ENCODE assay signal across 13 cellular contexts in genomic region chr11:106988151-106988806, GRCh38. TPM values are rescaled to one million over a fixed set of nuclear protein-coding genes. Genes with fewer than 3 reads are reported as not detected.
A peak's percentile ranks its signal among the peaks of the same experiment; 100 is the strongest.
DNase-seq lines count a peak whose midpoint lies in the region; ATAC-seq, FAIRE-seq and TF ChIP-seq lines count a peak whose summit lies in the region.
"Had no signal": no experiment of that assay in that cellular context is flagged by ENCODE, and none has a peak within 500 bp of the region (broad histone marks: within the 10 kb centered on the region; RNA-seq: fewer than 3 reads in every experiment).

No MANE protein-coding gene starts in this region.

- no peaks in the 10 kb centered on the region for H3K36me3 ChIP-seq in SJCRH30
- H3K36me3 ChIP-seq in pancreas = no peaks in the 10 kb centered on the region

- TF ChIP-seq CTCF in fibroblast of the aortic adventitia (IDR thresholded peaks at IDR 0.05; ENCODE audit: insufficient read depth, low read length) (no peak), pancreas (IDR thresholded peaks at IDR 0.05) (no peak), lower leg skin (IDR thresholded peaks at IDR 0.05) (no peak)
- no peak for TF ChIP-seq CTCF in CD4-positive, alpha-beta T cell (IDR thresholded peaks at IDR 0.05)

- H3K36me3 Mint-ChIP-seq in CD4-positive, alpha-beta T cell (ENCODE audit: low read depth) = no peaks in the 10 kb centered on the region
- H3K36me3 Mint-ChIP-seq: stimulated activated effector memory CD8-positive, alpha-beta T cell treated with anti-CD3 and anti-CD28 coated beads, Interleukin-12 subunit alpha, Interleukin-12 subunit beta, amount 100 ng/mL, for 72 hours had no signal

- CTCF ChIA-PET in CD4-positive, alpha-beta T cell (lab: Charles Lee) = interaction anchor here (1.4 kb wide), 1 partner anchor 9 kb away, joined by 3 read pairs; no protein-coding TSS in a partner anchor

- no peak overlapping the region for H3K4me3 Mint-ChIP-seq in CD4-positive, alpha-beta T cell
- H3K4me3 Mint-ChIP-seq: activated CD4-positive, alpha-beta T cell treated with anti-CD3 and anti-CD28 coated beads, Interleukin-2, amount 10 ng/mL, durations not matched to agents 7 days and 5 days; stimulated activated effector memory CD8-positive, alpha-beta T cell treated with anti-CD3 and anti-CD28 coated beads, Interleukin-12 subunit alpha, Interleukin-12 subunit beta, amount 100 ng/mL, for 72 hours had no signal

- no peaks in the 10 kb centered on the region for H3K27me3 Mint-ChIP-seq in CD4-positive, alpha-beta T cell
- H3K27me3 Mint-ChIP-seq: activated CD4-positive, alpha-beta T cell treated with anti-CD3 and anti-CD28 coated beads, Interleukin-2, amount 10 ng/mL, durations not matched to agents 7 days and 5 days had no signal

- no peak overlapping the region for H3K27ac Mint-ChIP-seq in CD4-positive, alpha-beta T cell
- H3K27ac Mint-ChIP-seq: activated CD4-positive, alpha-beta T cell treated with anti-CD3 and anti-CD28 coated beads, Interleukin-2, amount 10 ng/mL, durations not matched to agents 7 days and 5 days; stimulated activated effector memory CD8-positive, alpha-beta T cell treated with anti-CD3 and anti-CD28 coated beads, Interleukin-12 subunit alpha, Interleukin-12 subunit beta, amount 100 ng/mL, for 72 hours had no signal

- H3K27ac ChIP-seq in SJCRH30 (peak overlapping the region; percentile 34), pancreas (peak overlapping the region in 1 of 4 donors; percentile 34)
- H3K27ac ChIP-seq in CD4-positive, alpha-beta T cell (ENCODE audit: low read depth, low read length) = no peak overlapping the region

- intact Hi-C loops in pancreas (cut with DNase I) = no loop called here
- intact Hi-C loops in CD4-positive, alpha-beta T cell (cut with DNase I, micrococcal nuclease) = no loop called here
- intact Hi-C loops in lower leg skin (cut with DNase I; ENCODE audit: low total_unique reads) = no loop called here

- no peak for FAIRE-seq in pancreas (lab: Jason Lieb, UNC)

- H3K4me1 Mint-ChIP-seq in CD4-positive, alpha-beta T cell (ENCODE audit: low read depth) = no peaks in the 10 kb centered on the region
- H3K4me1 Mint-ChIP-seq: activated CD4-positive, alpha-beta T cell treated with anti-CD3 and anti-CD28 coated beads, Interleukin-2, amount 10 ng/mL, durations not matched to agents 7 days and 5 days; stimulated activated effector memory CD8-positive, alpha-beta T cell treated with anti-CD3 and anti-CD28 coated beads, Interleukin-12 subunit alpha, Interleukin-12 subunit beta, amount 100 ng/mL, for 72 hours had no signal

- H3K9me3 ChIP-seq in SJCRH30 (replicated peaks) (no peaks in the 10 kb centered on the region), pancreas (no peaks in the 10 kb centered on the region)
- H3K9me3 ChIP-seq in CD4-positive, alpha-beta T cell (ENCODE audit: control insufficient read depth, low read length) = no peaks in the 10 kb centered on the region

- H3K4me1 ChIP-seq in SJCRH30 (peaks cover 10% of the 10 kb centered on the region), pancreas (peaks cover 0 to 4% (median 0%) of the 10 kb centered on the region in 3 donors)

- no peak overlapping the region for H3K4me3 ChIP-seq in SJCRH30
- H3K4me3 ChIP-seq in fibroblast of the aortic adventitia (ENCODE audit: low read depth, low read length) = no peak overlapping the region
- H3K4me3 ChIP-seq in pancreas = no peak overlapping the region
- H3K4me3 ChIP-seq in lower leg skin (ENCODE audit: low read depth, poor library complexity, severe bottlenecking) = no peak overlapping the region

- peak; percentile 92 for DNase-seq in GM04504 (ENCODE audit: low read depth)
- DNase-seq in SJCRH30 = peak in 1 of 2 experiments; percentile 13
- peak; percentile 68 for DNase-seq in fibroblast of the aortic adventitia (ENCODE audit: low read depth)
- no peak for DNase-seq in pancreas
- no peak for DNase-seq in CD4-positive, alpha-beta T cell
- no peak for DNase-seq in lower leg skin (ENCODE audit: low spot score in 2 of 2)
- no peak for DNase-seq in DMS 273 (lab: John Stamatoyannopoulos, UW; ENCODE audit: unreplicated experiment)
- DNase-seq in activated CD4-positive, alpha-beta T cell treated with anti-CD3 and anti-CD28 coated beads, Interleukin-2, amount 50 U/mL, for 48 hours = no peak
- DNase-seq: activated CD4-positive, alpha-beta T cell treated with anti-CD3 and anti-CD28 coated beads, Interleukin-2, amount 10 ng/mL, durations not matched to agents 7 days and 5 days; effector CD8-positive, alpha-beta T cell; NCI-H510A; occipital lobe had no signal

- POLR2A ChIA-PET in CD4-positive, alpha-beta T cell (lab: Charles Lee) = no interaction called here

- H3K27me3 ChIP-seq in SJCRH30 = no peaks in the 10 kb centered on the region
- H3K27me3 ChIP-seq in pancreas = no peaks in the 10 kb centered on the region
- no peaks in the 10 kb centered on the region for H3K27me3 ChIP-seq in CD4-positive, alpha-beta T cell (ENCODE audit: control insufficient read depth, insufficient read depth, low read length)

- TF ChIP-seq POLR2A in lower leg skin (IDR thresholded peaks at IDR 0.05) = no peak

- H3K9me3 Mint-ChIP-seq in CD4-positive, alpha-beta T cell = no peaks in the 10 kb centered on the region
- H3K9me3 Mint-ChIP-seq: activated CD4-positive, alpha-beta T cell treated with anti-CD3 and anti-CD28 coated beads, Interleukin-2, amount 10 ng/mL, durations not matched to agents 7 days and 5 days had no signal

- ATAC-seq in pancreas = peak; percentile 35 to 78 (median 64)
- no peak for ATAC-seq in CD4-positive, alpha-beta T cell (ENCODE audit: poor library complexity)
- ATAC-seq: stimulated activated effector memory CD8-positive, alpha-beta T cell treated with anti-CD3 and anti-CD28 coated beads, Interleukin-12 subunit alpha, Interleukin-12 subunit beta, amount 100 ng/mL, for 72 hours had no signal

RNA-seq across cellular contexts. Expression of gene GUCY1A2, which starts 30.0 kb away (rescaled TPM):
- total RNA-seq in SJCRH30 (2014; rRNA removed; shearing (Covaris generic)) = 0.57 and 0.58 TPM in 2 replicates
- total RNA-seq in fibroblast of the aortic adventitia (ENCODE audit: low replicate concordance) (1.1 and 1.6 TPM in 2 replicates), pancreas (10 to 100 TPM in 2 of 6 donors, 1 to 10 TPM in 4; 6.5 to 14.5 (median 8.8) TPM), lower leg skin (1 to 10 TPM in 2 of 4 donors, under 1 TPM in 2; 0.49 to 2.4 (median 1.3) TPM)
- polyA plus RNA-seq in pancreas = 1 to 10 TPM; 1.1 to 2.6 TPM
- total RNA-seq in CD4-positive, alpha-beta T cell = not detected
- total RNA-seq: activated CD4-positive, alpha-beta T cell treated with anti-CD3 and anti-CD28 coated beads, Interleukin-2, amount 10 ng/mL, durations not matched to agents 7 days and 5 days had no signal

Comparison
In these comparisons a context has a peak if more than half of its experiments do, and no peak if none do; other contexts are left out.
1. DNase-seq: peak in GM04504 (single experiment) and fibroblast of the aortic adventitia (single experiment); none in pancreas (0 of 6), CD4-positive, alpha-beta T cell (0 of 10), lower leg skin (0 of 2), DMS 273 (single experiment) and activated CD4-positive, alpha-beta T cell treated with anti-CD3 and anti-CD28 coated beads, Interleukin-2, amount 50 U/mL, for 48 hours (0 of 2).